ENCODE assay signal across 27 cellular contexts in the genomic region with DNA sequence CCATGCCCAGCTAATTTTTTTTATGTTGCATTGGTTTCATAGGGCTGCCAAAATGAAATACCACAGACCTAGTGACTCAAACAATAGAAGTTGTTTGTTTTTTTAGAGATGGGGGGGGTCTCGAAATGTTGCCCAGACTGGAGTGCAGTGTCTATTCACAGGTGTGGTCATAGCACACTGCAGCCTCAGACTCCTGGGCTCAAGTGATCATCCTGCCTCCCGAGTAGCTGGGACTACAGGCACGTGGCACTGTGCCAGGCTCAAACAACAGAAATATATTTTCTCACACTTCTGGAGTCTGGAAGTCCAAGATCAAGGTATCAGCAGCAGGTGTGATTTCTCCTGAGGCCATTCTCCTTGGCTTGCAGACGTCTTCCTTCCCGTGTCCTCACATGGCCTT. TPM values are rescaled to one million over a fixed set of nuclear protein-coding genes. Genes with fewer than 3 reads are reported as not detected.
DNase-seq lines count a peak whose midpoint lies in the region; ATAC-seq and TF ChIP-seq lines count a peak whose summit lies in the region.
"Had no signal": no experiment of that assay in that cellular context is flagged by ENCODE, and none has a peak within 500 bp of the region (broad histone marks: within the 10 kb centered on the region; RNA-seq: fewer than 3 reads in every experiment).

No MANE protein-coding gene starts in this region.

- intact Hi-C loops in mammary epithelial cell (cut with micrococcal nuclease), result no loop called here
- intact Hi-C loops in upper lobe of right lung (cut with DNase I), result no loop called here

- ATAC-seq in HG03442 (IDR thresholded peaks at IDR 0.05; ENCODE audit: unreplicated experiment) (no peak), upper lobe of right lung (no peak), GM18873 (IDR thresholded peaks at IDR 0.05; ENCODE audit: low FRiP score, unreplicated experiment) (no peak)
- ATAC-seq: activated CD4-positive, alpha-beta T cell treated with anti-CD3 and anti-CD28 coated beads for 36 hours; activated CD8-positive, alpha-beta T cell treated with anti-CD3 and anti-CD28 coated beads, Interleukin-2, amount 10 ng/mL, durations not matched to agents 7 days and 5 days; activated naive CD4-positive, alpha-beta T cell treated with anti-CD3 and anti-CD28 coated beads, Interleukin-2, amount 50 U/mL, for 72 hours; HCT116; natural killer cell; stimulated activated naive CD8-positive, alpha-beta T cell treated with anti-CD3 and anti-CD28 coated beads, Interleukin-15, amount 100 ng/mL, for 72 hours had no signal

- peak; percentile 23 for DNase-seq in Daoy (ENCODE audit: low read depth)
- peak; percentile 68 for DNase-seq in NCI-H2029 treated with DMSO at 0.1 percent for 48 hours (lab: John Stamatoyannopoulos, UW)
- DNase-seq in mammary epithelial cell, result peak; percentile 62
- DNase-seq in renal cortical epithelial cell (ENCODE audit: low read depth), result peak; percentile 22
- DNase-seq in upper lobe of right lung, result no peak
- DNase-seq: activated CD4-positive, alpha-beta T cell treated with anti-CD3 and anti-CD28 coated beads for 36 hours; activated CD8-positive, alpha-beta T cell treated with anti-CD3 and anti-CD28 coated beads, Interleukin-2, amount 10 ng/mL, durations not matched to agents 7 days and 5 days; aorta; C1 segment of cervical spinal cord; Caco-2; Karpas-422; natural killer cell; NCI-H1694; NCI-H345; NCI-H774; occipital lobe; SK-N-SH; stimulated activated naive CD8-positive, alpha-beta T cell treated with anti-CD3 and anti-CD28 coated beads, Interleukin-15, amount 100 ng/mL, for 72 hours; tibial artery had no signal

- in situ Hi-C loops in mammary epithelial cell (cut with MboI; ENCODE audit: low sequenced_read_pairs in 2 of 2), result no loop called here

- no peak overlapping the region for H2AFZ ChIP-seq in mammary epithelial cell (ENCODE audit: low read depth, low read length)

- H3K4me1 ChIP-seq in mammary epithelial cell (ENCODE audit: insufficient read depth, low read length) (no peaks in the 10 kb centered on the region), upper lobe of right lung (no peaks in the 10 kb centered on the region)
- H3K4me1 ChIP-seq: Caco-2, tibial artery had no signal

- H3K4me2 ChIP-seq in mammary epithelial cell (ENCODE audit: insufficient read depth, low read depth, low read length), result no peak overlapping the region
- H3K4me2 ChIP-seq: SK-N-SH had no signal

- H4K20me1 ChIP-seq in mammary epithelial cell (ENCODE audit: insufficient read depth, low read length), result no peaks in the 10 kb centered on the region

- H3K36me3 ChIP-seq in mammary epithelial cell (ENCODE audit: insufficient read depth, low read length) (no peaks in the 10 kb centered on the region), upper lobe of right lung (no peaks in the 10 kb centered on the region)
- H3K36me3 ChIP-seq: tibial artery had no signal

- no TSS peak for BruUV-seq in mammary epithelial cell (replicated peaks; lab: Mats Ljungman, UMichigan)

- H3K9me3 ChIP-seq in mammary epithelial cell (replicated peaks; ENCODE audit: insufficient read depth, low read length), result no peaks in the 10 kb centered on the region
- H3K9me3 ChIP-seq in upper lobe of right lung, result no peaks in the 10 kb centered on the region
- H3K9me3 ChIP-seq: Caco-2, SK-N-SH, tibial artery had no signal

- no peak overlapping the region for H3K9ac ChIP-seq in mammary epithelial cell (ENCODE audit: insufficient read depth, low read length)
- H3K9ac ChIP-seq: SK-N-SH had no signal

- no peak overlapping the region for H3K27ac ChIP-seq in mammary epithelial cell (ENCODE audit: insufficient read depth, low read depth, low read length)
- no peak overlapping the region for H3K27ac ChIP-seq in upper lobe of right lung
- H3K27ac ChIP-seq: tibial artery had no signal

- TF ChIP-seq CTCF in mammary epithelial cell (conservative IDR thresholded peaks at IDR 0.05 in 1 of 2, IDR thresholded peaks at IDR 0.05 in 1 of 2; ENCODE audit: extremely low read depth in 1 of 2, insufficient read depth in 1 of 2, low read depth in 1 of 2, low read length in 2 of 2), result no peak
- TF ChIP-seq CTCF in upper lobe of right lung (IDR thresholded peaks at IDR 0.05), result no peak

- dilution Hi-C loops in mammary epithelial cell (cut with HindIII; ENCODE audit: low sequenced_read_pairs), result no loop called here

- H3K4me3 ChIP-seq in mammary epithelial cell (replicated peaks in 1 of 3; ENCODE audit: insufficient read depth in 1 of 3, low read depth in 2 of 3, low read length in 3 of 3), result no peak overlapping the region
- H3K4me3 ChIP-seq in upper lobe of right lung, result no peak overlapping the region
- H3K4me3 ChIP-seq: tibial artery had no signal

- CTCF ChIA-PET in mammary epithelial cell (lab: Charles Lee; ENCODE audit: low non-redundant PET), result no interaction called here

- peaks cover 4% of the 10 kb centered on the region for H3K27me3 ChIP-seq in mammary epithelial cell (ENCODE audit: insufficient read depth, low read length)
- H3K27me3 ChIP-seq in upper lobe of right lung, result peaks cover 10% of the 10 kb centered on the region

- 6% methylated on average over 5 of the region's 5 CpGs for WGBS in mammary epithelial cell (ENCODE audit: low coverage, missing lambda C conversion rate)

- no peaks in the 10 kb centered on the region for H3K79me2 ChIP-seq in mammary epithelial cell (ENCODE audit: insufficient read depth, low read length)

RNA-seq across cellular contexts. Expression of gene SLC16A10, which starts 6.6 kb away (rescaled TPM):
- 1.2 and 7.6 TPM in 2 replicates for total RNA-seq in Daoy (2014; rRNA removed; shearing (Covaris generic))
- total RNA-seq in mammary epithelial cell (not detected), renal cortical epithelial cell (1.1 and 2.3 TPM in 2 replicates), upper lobe of right lung (12.3 TPM)
- polyA plus RNA-seq in mammary epithelial cell, result 0.08 TPM
- not detected for polyA minus RNA-seq in mammary epithelial cell
- total RNA-seq: dermis microvascular lymphatic vessel endothelial cell, pulmonary artery endothelial cell had no signal
- polyA plus RNA-seq: AG04450, keratinocyte had no signal
